ENCODE assay signal across 8 cellular contexts in genomic region chr14:57575482-57575881, GRCh38.
"Had no signal": no experiment of that assay in that cellular context is flagged by ENCODE, and none has a peak within 500 bp of the region (broad histone marks: within the 10 kb centered on the region; RNA-seq: fewer than 3 reads in every experiment).

No MANE protein-coding gene starts in this region.

- H3K27me3 Mint-ChIP-seq: activated CD4-positive, alpha-beta memory T cell treated with anti-CD3 and anti-CD28 coated beads for 36 hours; activated naive CD8-positive, alpha-beta T cell treated with anti-CD3 and anti-CD28 coated beads, Interleukin-2, amount 10 ng/mL, durations not matched to agents 7 days and 5 days; stimulated activated naive B cell treated with anti-CD40 and anti-IgM and Interleukin-4, amounts not matched to agents 10 μg/mL and 1 μg/mL and 100 μg/mL, for 72 hours had no signal

- H3K4me3 Mint-ChIP-seq: activated CD4-positive, alpha-beta memory T cell treated with anti-CD3 and anti-CD28 coated beads for 36 hours; activated naive CD8-positive, alpha-beta T cell treated with anti-CD3 and anti-CD28 coated beads, Interleukin-2, amount 10 ng/mL, durations not matched to agents 7 days and 5 days; natural killer cell; stimulated activated naive B cell treated with anti-CD40 and anti-IgM and Interleukin-4, amounts not matched to agents 10 μg/mL and 1 μg/mL and 100 μg/mL, for 72 hours had no signal

- H3K4me1 Mint-ChIP-seq: activated naive CD8-positive, alpha-beta T cell treated with anti-CD3 and anti-CD28 coated beads, Interleukin-2, amount 10 ng/mL, durations not matched to agents 7 days and 5 days; natural killer cell; stimulated activated naive B cell treated with anti-CD40 and anti-IgM and Interleukin-4, amounts not matched to agents 10 μg/mL and 1 μg/mL and 100 μg/mL, for 72 hours had no signal

- DNase-seq: activated CD4-positive, alpha-beta memory T cell treated with anti-CD3 and anti-CD28 coated beads for 36 hours; activated gamma-delta T cell treated with Interleukin-2 at 50 U/mL for 16 hours; activated naive CD8-positive, alpha-beta T cell treated with anti-CD3 and anti-CD28 coated beads, Interleukin-2, amount 10 ng/mL, durations not matched to agents 7 days and 5 days; activated T-cell treated with anti-CD3 and anti-CD28 coated beads, Interleukin-2, amount 50 U/mL, for 48 hours; mammary epithelial cell; natural killer cell; psoas muscle; stimulated activated naive B cell treated with anti-CD40 and anti-IgM and Interleukin-4, amounts not matched to agents 10 μg/mL and 1 μg/mL and 100 μg/mL, for 72 hours had no signal

- H3K36me3 Mint-ChIP-seq: activated CD4-positive, alpha-beta memory T cell treated with anti-CD3 and anti-CD28 coated beads for 36 hours; activated naive CD8-positive, alpha-beta T cell treated with anti-CD3 and anti-CD28 coated beads, Interleukin-2, amount 10 ng/mL, durations not matched to agents 7 days and 5 days; natural killer cell; stimulated activated naive B cell treated with anti-CD40 and anti-IgM and Interleukin-4, amounts not matched to agents 10 μg/mL and 1 μg/mL and 100 μg/mL, for 72 hours had no signal

- H3K9me3 Mint-ChIP-seq: activated CD4-positive, alpha-beta memory T cell treated with anti-CD3 and anti-CD28 coated beads for 36 hours; activated naive CD8-positive, alpha-beta T cell treated with anti-CD3 and anti-CD28 coated beads, Interleukin-2, amount 10 ng/mL, durations not matched to agents 7 days and 5 days had no signal

- H3K27ac Mint-ChIP-seq: activated CD4-positive, alpha-beta memory T cell treated with anti-CD3 and anti-CD28 coated beads for 36 hours; activated naive CD8-positive, alpha-beta T cell treated with anti-CD3 and anti-CD28 coated beads, Interleukin-2, amount 10 ng/mL, durations not matched to agents 7 days and 5 days; natural killer cell; stimulated activated naive B cell treated with anti-CD40 and anti-IgM and Interleukin-4, amounts not matched to agents 10 μg/mL and 1 μg/mL and 100 μg/mL, for 72 hours had no signal
